In genomic region chr1:10692401-10693021, GRCh38 we compare ENCODE assay signal across 8 cellular contexts.
DNase-seq lines count a peak whose midpoint lies in the region; ATAC-seq and TF ChIP-seq lines count a peak whose summit lies in the region.

No MANE protein-coding gene starts in this region.

- no peak overlapping the region for H3K9ac ChIP-seq in GM23248

- peak overlapping the region; percentile 87 for H3K27ac Mint-ChIP-seq in memory B cell
- H3K27ac Mint-ChIP-seq in stimulated activated effector memory CD8-positive, alpha-beta T cell treated with anti-CD3 and anti-CD28 coated beads, Interleukin-12 subunit alpha, Interleukin-12 subunit beta, amount 100 ng/mL, for 72 hours = peak overlapping the region; percentile 80

- WGBS in GM23248 (ENCODE audit: low coverage in 1 of 2, low lambda C conversion rate in 2 of 2, missing lambda C conversion rate in 2 of 2), 2 experiments = 88 to 95% methylated on average over 9 to 13 of the region's 13 CpGs

- H3K9me3 ChIP-seq in GM23248 (ENCODE audit: low read depth) = no peaks in the 10 kb centered on the region

- in situ Hi-C loops in GM23248 (cut with MboI) = no loop called here

- H3K36me3 Mint-ChIP-seq in memory B cell = no peaks in the 10 kb centered on the region
- H3K36me3 Mint-ChIP-seq in stimulated activated effector memory CD8-positive, alpha-beta T cell treated with anti-CD3 and anti-CD28 coated beads, Interleukin-12 subunit alpha, Interleukin-12 subunit beta, amount 100 ng/mL, for 72 hours = peaks cover 7% of the 10 kb centered on the region

- ATAC-seq in SK-N-SH treated with all-trans-retinoic acid at 6 μM for 48 hours (peak; percentile 60), memory B cell (ENCODE audit: low read depth) (peak; percentile 52), GM18520 (IDR thresholded peaks at IDR 0.05; ENCODE audit: unreplicated experiment) (no peak)
- peak; percentile 68 for ATAC-seq in stimulated activated effector memory CD8-positive, alpha-beta T cell treated with anti-CD3 and anti-CD28 coated beads, Interleukin-12 subunit alpha, Interleukin-12 subunit beta, amount 100 ng/mL, for 72 hours

- DNase-seq in GM23248 (peak; percentile 10), memory B cell (ENCODE audit: low spot score in 2 of 2) (peak; percentile 66 to 73), SKM-1 treated with dmso at 0.1 percent for 144 hours (lab: John Stamatoyannopoulos, UW; ENCODE audit: unreplicated experiment) (no peak)
- peak; percentile 11 for DNase-seq in activated naive CD8-positive, alpha-beta T cell treated with anti-CD3 and anti-CD28 coated beads, Interleukin-2, amount 50 U/mL, for 16 hours (ENCODE audit: low read depth, low spot score)
- peak; percentile 59 to 84 for DNase-seq in stimulated activated effector memory CD8-positive, alpha-beta T cell treated with anti-CD3 and anti-CD28 coated beads, Interleukin-12 subunit alpha, Interleukin-12 subunit beta, amount 100 ng/mL, for 72 hours (ENCODE audit: low spot score in 2 of 2)

- H3K79me2 ChIP-seq in GM23248 (ENCODE audit: insufficient read depth) = no peaks in the 10 kb centered on the region

- no peaks in the 10 kb centered on the region for H3K36me3 ChIP-seq in GM23248 (ENCODE audit: low read depth)

- no peak overlapping the region for H3K4me3 ChIP-seq in GM23248

- peak overlapping the region; percentile 88 for H3K4me3 Mint-ChIP-seq in memory B cell
- peak overlapping the region; percentile 75 for H3K4me3 Mint-ChIP-seq in stimulated activated effector memory CD8-positive, alpha-beta T cell treated with anti-CD3 and anti-CD28 coated beads, Interleukin-12 subunit alpha, Interleukin-12 subunit beta, amount 100 ng/mL, for 72 hours

- no peaks in the 10 kb centered on the region for H3K9me3 Mint-ChIP-seq in memory B cell
- no peaks in the 10 kb centered on the region for H3K9me3 Mint-ChIP-seq in stimulated activated effector memory CD8-positive, alpha-beta T cell treated with anti-CD3 and anti-CD28 coated beads, Interleukin-12 subunit alpha, Interleukin-12 subunit beta, amount 100 ng/mL, for 72 hours

- H2AFZ ChIP-seq in GM23248 = no peak overlapping the region

- no peaks in the 10 kb centered on the region for H3K4me1 ChIP-seq in GM23248 (ENCODE audit: insufficient read depth)

- H3K27me3 Mint-ChIP-seq in memory B cell = peaks cover 2% of the 10 kb centered on the region

- peak; percentile 57 for TF ChIP-seq CTCF in 22Rv1 (IDR thresholded peaks at IDR 0.05)

- H3K4me1 Mint-ChIP-seq in memory B cell = peaks cover 15% of the 10 kb centered on the region
- H3K4me1 Mint-ChIP-seq in stimulated activated effector memory CD8-positive, alpha-beta T cell treated with anti-CD3 and anti-CD28 coated beads, Interleukin-12 subunit alpha, Interleukin-12 subunit beta, amount 100 ng/mL, for 72 hours = peaks cover 75% of the 10 kb centered on the region

- H3K27ac ChIP-seq in 22Rv1 (no peak overlapping the region), GM23248 (no peak overlapping the region)

- no peaks in the 10 kb centered on the region for H3F3A ChIP-seq in GM23248 (ENCODE audit: insufficient read depth)

- no peaks in the 10 kb centered on the region for H4K20me1 ChIP-seq in GM23248 (ENCODE audit: insufficient read depth)

- no peaks in the 10 kb centered on the region for H3K27me3 ChIP-seq in GM23248 (replicated peaks; ENCODE audit: insufficient read depth)

- no peaks in the 10 kb centered on the region for H3K9me2 ChIP-seq in GM23248 (ENCODE audit: insufficient read depth)

- H3K4me2 ChIP-seq in GM23248 (ENCODE audit: unreplicated experiment) = no peak overlapping the region

TF ChIP-seq in SK-N-SH treated with all-trans-retinoic acid at 6 μM for 48 hours, 23 proteins besides CTCF, POLR2A, EP300 and RAD21:
- TF ChIP-seq SNAI2 (CRISPR knock-in tag; IDR thresholded peaks at IDR 0.05) (no peak), CREB5 (CRISPR knock-in tag; IDR thresholded peaks at IDR 0.05; ENCODE audit: low read depth) (no peak), ISL1 (CRISPR knock-in tag; IDR thresholded peaks at IDR 0.05) (no peak), PPARA (CRISPR knock-in tag; IDR thresholded peaks at IDR 0.05; ENCODE audit: borderline replicate concordance) (no peak), ZNF70 (CRISPR knock-in tag; IDR thresholded peaks at IDR 0.05) (no peak)
